ENCODE assay signal across 1 cellular context in genomic region chr12:106288510-106289195, GRCh38.
TF ChIP-seq lines count a peak whose summit lies in the region.

No MANE protein-coding gene starts in this region.

TF ChIP-seq in K562, 482 proteins besides CTCF, POLR2A, EP300 and RAD21 (continued from another document and continues in another):
- no peak for TF ChIP-seq ZBTB33 (CRISPR knock-in tag; IDR thresholded peaks at IDR 0.05)
- peak; percentile 98 for TF ChIP-seq ATF3 (IDR thresholded peaks at IDR 0.05)
- peak; percentile 66; the same call in 1 of the 2 replicates for TF ChIP-seq ATF3 (CRISPR knock-in tag; conservative IDR thresholded peaks at IDR 0.05)
- TF ChIP-seq TRIM25 (IDR thresholded peaks at IDR 0.05; ENCODE audit: borderline replicate concordance), result no peak
- 0 out of 2 replicates have a peak, but pooled peaks have one; percentile 33 for TF ChIP-seq ADNP (tag; IDR thresholded peaks at IDR 0.05)
- peak in 1 of 2 experiments; percentile 30 for TF ChIP-seq AFF1 (IDR thresholded peaks at IDR 0.05; ENCODE audit: low read depth in 1 of 2, partially characterized antibody in 2 of 2)
- TF ChIP-seq MIER1 (IDR thresholded peaks at IDR 0.05; ENCODE audit: low read depth), result no peak
- TF ChIP-seq GABPB1 (CRISPR knock-in tag; IDR thresholded peaks at IDR 0.05), result 0 out of 2 replicates have a peak, but pooled peaks have one; percentile 11
- peak; percentile 73; the same call in 1 of the 2 replicates for TF ChIP-seq LCOR (CRISPR knock-in tag; IDR thresholded peaks at IDR 0.05)
- no peak for TF ChIP-seq NR2F6 (CRISPR knock-in tag; IDR thresholded peaks at IDR 0.05)
- peak; percentile 90 for TF ChIP-seq SMARCA4 (IDR thresholded peaks at IDR 0.05)
- TF ChIP-seq SMARCC2 (IDR thresholded peaks at IDR 0.05; ENCODE audit: low read depth), result peak; percentile 87
- no peak for TF ChIP-seq ID3 (CRISPR knock-in tag; IDR thresholded peaks at IDR 0.05)
- TF ChIP-seq ID3 (tag; IDR thresholded peaks at IDR 0.05), result peak; percentile 27; the same call in 1 of the 2 replicates
- TF ChIP-seq CEBPG (CRISPR knock-in tag; IDR thresholded peaks at IDR 0.05), result peak; percentile 98
- TF ChIP-seq CEBPG (tag; conservative IDR thresholded peaks at IDR 0.05 in 1 of 2, IDR thresholded peaks at IDR 0.05 in 1 of 2), result peak; percentile 92 to 98
- TF ChIP-seq ZNF175 (CRISPR knock-in tag; IDR thresholded peaks at IDR 0.05; ENCODE audit: low read depth), result peak; percentile 91
- TF ChIP-seq KDM5B (IDR thresholded peaks at IDR 0.05; ENCODE audit: insufficient replicate concordance, low read depth, low read length), result no peak
- peak; percentile 55 to 57; a peak in 2 of 4 replicates for TF ChIP-seq FOXK2 (conservative IDR thresholded peaks at IDR 0.05 in 1 of 2, IDR thresholded peaks at IDR 0.05 in 1 of 2; ENCODE audit: low read depth in 2 of 2)
- TF ChIP-seq MECOM (CRISPR knock-in tag; IDR thresholded peaks at IDR 0.05), result no peak; the same call in 1 of the 2 replicates
- TF ChIP-seq CBX8 (IDR thresholded peaks at IDR 0.05; ENCODE audit: borderline replicate concordance, extremely low read depth, low read depth, low read length, poor library complexity, severe bottlenecking), result no peak
- no peak for TF ChIP-seq XRCC5 (IDR thresholded peaks at IDR 0.05; ENCODE audit: low read depth, low read length)
- no peak for TF ChIP-seq ZNF398 (CRISPR knock-in tag; IDR thresholded peaks at IDR 0.05)
- TF ChIP-seq ZBTB26 (CRISPR knock-in tag; IDR thresholded peaks at IDR 0.05), result no peak
- no peak for TF ChIP-seq POLR2B (IDR thresholded peaks at IDR 0.05; ENCODE audit: low read depth, partially characterized antibody)
- peak in 1 of 2 experiments; percentile 49; a peak in 1 of 4 replicates for TF ChIP-seq MAZ (CRISPR knock-in tag; conservative IDR thresholded peaks at IDR 0.05 in 1 of 2, IDR thresholded peaks at IDR 0.05 in 1 of 2)
- no peak for TF ChIP-seq RFX5 (IDR thresholded peaks at IDR 0.05; ENCODE audit: low read depth, low read length)
- no peak for TF ChIP-seq ZNF609 (CRISPR knock-in tag; IDR thresholded peaks at IDR 0.05; ENCODE audit: borderline replicate concordance)
- TF ChIP-seq ZBTB7A (IDR thresholded peaks at IDR 0.05; ENCODE audit: borderline replicate concordance, control insufficient read depth, low read depth, low read length), result no peak
- no peak for TF ChIP-seq ETV1 (tag; conservative IDR thresholded peaks at IDR 0.05; ENCODE audit: low read depth)
- 0 out of 4 replicates have a peak, but pooled peaks of 1 of the 2 experiments have one; percentile 64 for TF ChIP-seq KDM1A (IDR thresholded peaks at IDR 0.05)
- peak in 1 of 2 experiments; percentile 31; a peak in 1 of 4 replicates for TF ChIP-seq RCOR1 (IDR thresholded peaks at IDR 0.05; ENCODE audit: borderline replicate concordance in 1 of 2, low read depth in 2 of 2, low read length in 2 of 2)
- TF ChIP-seq CXXC5 (CRISPR knock-in tag; IDR thresholded peaks at IDR 0.05), result no peak; the same call in 1 of the 2 replicates
- TF ChIP-seq LEF1 (IDR thresholded peaks at IDR 0.05), result peak; percentile 59; the same call in 1 of the 2 replicates
- TF ChIP-seq SRSF7 (optimal IDR thresholded peaks at IDR 0.05; ENCODE audit: low read depth, low read length), result no peak
- TF ChIP-seq BMI1 (IDR thresholded peaks at IDR 0.05; ENCODE audit: low read length), result peak; percentile 41; the same call in 1 of the 2 replicates
- no peak for TF ChIP-seq USF2 (CRISPR knock-in tag; IDR thresholded peaks at IDR 0.05)
- no peak for TF ChIP-seq TRIM28 (IDR thresholded peaks at IDR 0.05)
- no peak for TF ChIP-seq POLR2AphosphoS2 (IDR thresholded peaks at IDR 0.05; ENCODE audit: low read length)
- no peak for TF ChIP-seq TAF7 (tag; IDR thresholded peaks at IDR 0.05)
